1 cellular context compared by ENCODE assay signal in genomic region chr14:92556863-92557543, GRCh38.
TF ChIP-seq lines count a peak whose summit lies in the region.

No MANE protein-coding gene starts in this region.

TF ChIP-seq in WTC11, 78 proteins besides CTCF, POLR2A, EP300 and RAD21 (continued from another document):
- TF ChIP-seq OVOL2 (CRISPR knock-in tag; IDR thresholded peaks at IDR 0.05; ENCODE audit: borderline replicate concordance) = no peak
TF ChIP-seq in WTC11: peak in this region for 1.
